In the genomic region with DNA sequence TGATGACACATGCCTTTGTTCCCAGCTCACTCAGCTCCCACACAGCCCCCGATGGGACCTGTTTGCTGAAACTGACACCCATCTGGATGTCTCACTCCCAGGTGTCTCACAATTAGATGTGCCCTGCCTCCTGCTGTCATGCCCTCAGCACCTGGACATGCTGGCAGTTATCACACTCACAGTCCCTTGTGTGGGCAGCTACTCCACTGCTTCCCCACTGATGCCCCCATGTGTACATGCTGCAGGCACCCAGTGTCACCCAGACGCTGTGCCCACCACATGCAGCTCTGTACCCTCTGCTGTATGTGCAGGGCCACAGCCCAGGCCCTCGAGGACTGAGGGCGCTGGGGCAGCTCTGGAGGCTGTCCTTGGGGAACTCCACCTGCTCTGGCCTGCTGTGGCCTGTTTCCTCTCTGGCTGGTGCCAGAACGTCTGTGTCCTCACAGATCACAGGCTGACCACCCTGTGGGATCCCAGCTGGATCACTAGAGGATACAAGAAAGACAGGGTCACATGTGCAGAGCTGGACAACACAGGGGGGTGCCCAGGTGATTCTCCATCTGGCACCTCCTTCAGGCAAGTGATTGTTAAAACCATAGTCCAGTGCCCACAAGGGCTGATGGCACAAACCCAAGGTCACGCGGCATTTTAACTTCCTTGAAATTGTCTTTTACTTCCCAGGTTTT, we compare ENCODE assay signal across 15 cellular contexts. TPM values are rescaled to one million over a fixed set of nuclear protein-coding genes. Genes with fewer than 3 reads are reported as not detected.
A peak's percentile ranks its signal among the peaks of the same experiment; 100 is the strongest.
DNase-seq lines count a peak whose midpoint lies in the region; TF ChIP-seq lines count a peak whose summit lies in the region.
"Had no signal": no experiment of that assay in that cellular context is flagged by ENCODE, and none has a peak within 500 bp of the region (broad histone marks: within the 10 kb centered on the region; RNA-seq: fewer than 3 reads in every experiment).

No MANE protein-coding gene starts in this region.

- H3K27me3 ChIP-seq in BLaER1 treated with 17β-estradiol and CSF1 and Interleukin-3, amounts not matched to agents 10 nM and 100 nM = no peaks in the 10 kb centered on the region

- peaks cover 4% of the 10 kb centered on the region for H3K9me3 Mint-ChIP-seq in osteocyte (ENCODE audit: unreplicated experiment)
- H3K9me3 Mint-ChIP-seq: IgD-negative memory B cell, T-cell had no signal

- H3K36me3 Mint-ChIP-seq in osteocyte (ENCODE audit: unreplicated experiment) = no peaks in the 10 kb centered on the region
- H3K36me3 Mint-ChIP-seq: CD4-positive, CD25-positive, alpha-beta regulatory T cell; IgD-negative memory B cell; T-cell had no signal

- peak overlapping the region in 3 of 11 experiments; percentile 11 to 26 (median 24); a peak in 5 of 22 replicates for H3K9ac ChIP-seq in BLaER1 treated with 17β-estradiol and CSF1 and Interleukin-3, amounts not matched to agents 10 nM and 100 nM
- H3K9ac ChIP-seq: parathyroid adenoma had no signal

- peaks cover 27% of the 10 kb centered on the region for H3K27me3 Mint-ChIP-seq in osteocyte (ENCODE audit: unreplicated experiment)

- H3K4me3 Mint-ChIP-seq in osteocyte (ENCODE audit: unreplicated experiment) = no peak overlapping the region
- H3K4me3 Mint-ChIP-seq: CD4-positive, CD25-positive, alpha-beta regulatory T cell; IgD-negative memory B cell; T-cell had no signal

- no peak for TF ChIP-seq CTCF in osteocyte (IDR thresholded peaks at IDR 0.05)

- peaks cover 0 to 13% (median 11%) of the 10 kb centered on the region in 11 experiments; a peak in 14 of 22 replicates for H3K9me3 ChIP-seq in BLaER1 treated with 17β-estradiol and CSF1 and Interleukin-3, amounts not matched to agents 10 nM and 100 nM (replicated peaks in 1 of 11)

- H3K27ac Mint-ChIP-seq in osteocyte (ENCODE audit: unreplicated experiment) = no peak overlapping the region
- H3K27ac Mint-ChIP-seq: CD4-positive, CD25-positive, alpha-beta regulatory T cell; IgD-negative memory B cell; T-cell had no signal

- H3K27ac ChIP-seq in BLaER1 treated with 17β-estradiol and CSF1 and Interleukin-3, amounts not matched to agents 10 nM and 100 nM = peak overlapping the region in 1 of 11 experiments; percentile 7; a peak in 1 of 22 replicates
- H3K27ac ChIP-seq: parathyroid adenoma had no signal

- H3K36me3 ChIP-seq in BLaER1 treated with 17β-estradiol and CSF1 and Interleukin-3, amounts not matched to agents 10 nM and 100 nM = no peaks in the 10 kb centered on the region

- no peaks in the 10 kb centered on the region for H4K20me1 ChIP-seq in BLaER1 treated with 17β-estradiol and CSF1 and Interleukin-3, amounts not matched to agents 10 nM and 100 nM

- peak overlapping the region; percentile 16 to 73 (median 42); a peak in 20 of 22 replicates for H3K4me2 ChIP-seq in BLaER1 treated with 17β-estradiol and CSF1 and Interleukin-3, amounts not matched to agents 10 nM and 100 nM

- DNase-seq in NCI-H146 (lab: John Stamatoyannopoulos, UW) = peak; percentile 97
- DNase-seq in ecto neural progenitor cell (ENCODE audit: low spot score) = peak; percentile 32
- peak; percentile 69 for DNase-seq in osteocyte (ENCODE audit: extremely low spot score, unreplicated experiment)
- no peak for DNase-seq in activated naive CD4-positive, alpha-beta T cell treated with anti-CD3 and anti-CD28 coated beads, Interleukin-2, amount 50 U/mL, for 16 hours
- no peak for DNase-seq in GM03348 (ENCODE audit: low spot score)
- no peak for DNase-seq in NCI-H1694 treated with DMSO at 0.1 percent for 48 hours (lab: John Stamatoyannopoulos, UW)
- DNase-seq: activated CD4-positive, alpha-beta T cell treated with anti-CD3 and anti-CD28 coated beads, Interleukin-2, amount 50 U/mL, for 1 hour; CD4-positive, CD25-positive, alpha-beta regulatory T cell; erythroblast; mesendoderm; NCI-H187 treated with DMSO at 0.1 percent for 48 hours had no signal

- H3K4me1 ChIP-seq in BLaER1 treated with 17β-estradiol and CSF1 and Interleukin-3, amounts not matched to agents 10 nM and 100 nM = peaks cover 40 to 76% (median 55%) of the 10 kb centered on the region in 10 experiments

- H3K4me3 ChIP-seq in BLaER1 treated with 17β-estradiol and CSF1 and Interleukin-3, amounts not matched to agents 10 nM and 100 nM = no peak overlapping the region

- H3K4me1 Mint-ChIP-seq in osteocyte (ENCODE audit: unreplicated experiment) = peaks cover 16% of the 10 kb centered on the region
- H3K4me1 Mint-ChIP-seq: IgD-negative memory B cell had no signal

RNA-seq across cellular contexts. Expression of gene C3orf22, which starts 14.0 kb away (rescaled TPM):
- total RNA-seq in osteocyte = not detected in 2 replicates
- total RNA-seq: CD4-positive, CD25-positive, alpha-beta regulatory T cell; T-cell had no signal

RNA-seq across cellular contexts. Expression of gene CHST13, which starts 20.8 kb away (rescaled TPM):
- not detected in 2 replicates for total RNA-seq in osteocyte
- total RNA-seq: CD4-positive, CD25-positive, alpha-beta regulatory T cell had no signal

RNA-seq across cellular contexts. Expression of gene UROC1, which starts 27.2 kb away (rescaled TPM):
- not detected in 2 replicates for total RNA-seq in osteocyte
- total RNA-seq: CD4-positive, CD25-positive, alpha-beta regulatory T cell had no signal

Comparison
In these comparisons a context has a peak if more than half of its experiments do, and no peak if none do; other contexts are left out.
1. DNase-seq: peak in NCI-H146 (single experiment), ecto neural progenitor cell (single experiment) and osteocyte (single experiment); none in activated naive CD4-positive, alpha-beta T cell treated with anti-CD3 and anti-CD28 coated beads, Interleukin-2, amount 50 U/mL, for 16 hours (single experiment), GM03348 (single experiment) and NCI-H1694 treated with DMSO at 0.1 percent for 48 hours (single experiment).